In the genomic region with DNA sequence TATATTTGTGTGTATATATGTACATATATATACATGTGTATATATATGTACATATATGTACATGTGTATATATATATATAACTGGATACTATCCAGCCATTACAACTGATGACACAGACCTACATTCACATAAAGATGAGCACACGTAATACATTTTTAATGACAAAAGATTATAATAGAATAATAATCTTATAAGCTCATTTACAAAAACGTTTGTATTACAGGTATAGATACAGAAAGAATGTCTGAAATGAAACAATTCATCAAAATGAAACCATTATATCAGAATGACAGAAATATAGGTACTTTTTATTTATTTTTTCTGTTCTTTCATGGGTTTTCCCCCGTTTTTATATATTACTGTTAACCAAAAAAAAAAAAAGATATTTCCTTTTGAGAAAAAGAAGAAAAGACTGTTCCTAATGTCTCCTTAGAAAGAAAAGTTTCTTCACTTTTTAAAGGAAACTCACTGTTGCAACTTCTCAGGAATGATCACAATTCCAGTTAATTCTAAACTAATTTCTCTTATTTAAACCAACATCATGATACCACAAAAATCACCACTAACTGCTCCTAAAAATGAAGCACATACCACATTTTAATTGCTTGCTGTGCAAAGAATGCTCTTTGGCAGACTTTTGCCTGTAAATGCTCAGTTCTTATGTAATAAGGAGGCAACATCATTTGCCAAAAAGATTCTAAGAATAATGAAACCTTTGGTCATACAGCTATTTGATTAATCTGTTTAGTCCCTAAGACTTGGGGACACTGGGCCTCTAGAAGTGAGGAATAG, we compare ENCODE assay signal across 12 cellular contexts. TPM values are rescaled to one million over a fixed set of nuclear protein-coding genes. Genes with fewer than 3 reads are reported as not detected.
DNase-seq lines count a peak whose midpoint lies in the region; ATAC-seq lines count a peak whose summit lies in the region.
"Had no signal": no experiment of that assay in that cellular context is flagged by ENCODE, and none has a peak within 500 bp of the region (broad histone marks: within the 10 kb centered on the region; RNA-seq: fewer than 3 reads in every experiment).

No MANE protein-coding gene starts in this region.

- H3K9me3 ChIP-seq in CD4-positive, CD25-positive, alpha-beta regulatory T cell (ENCODE audit: control insufficient read depth in 2 of 2, low read length in 2 of 2), result no peaks in the 10 kb centered on the region
- H3K9me3 ChIP-seq: pancreas, spleen had no signal

- intact Hi-C loops in sciatic nerve (cut with DNase I), result no loop called here

- ATAC-seq in CD4-positive, CD25-positive, alpha-beta regulatory T cell (ENCODE audit: low read depth in 2 of 2), result no peak
- ATAC-seq in activated CD8-positive, alpha-beta T cell treated with anti-CD3 and anti-CD28 coated beads, Interleukin-2, amount 10 ng/mL, durations not matched to agents 7 days and 5 days, result no peak
- ATAC-seq in sciatic nerve, result no peak
- ATAC-seq: HCT116, pancreas had no signal

- H3K4me3 ChIP-seq in CD4-positive, CD25-positive, alpha-beta regulatory T cell (ENCODE audit: low read depth, low read length), result peak overlapping the region; percentile 99
- H3K4me3 ChIP-seq: pancreas, spleen had no signal

- H3K27ac Mint-ChIP-seq in CD4-positive, CD25-positive, alpha-beta regulatory T cell, result peak overlapping the region in 1 of 3 donors; percentile 67
- no peak overlapping the region for H3K27ac Mint-ChIP-seq in activated CD8-positive, alpha-beta T cell treated with anti-CD3 and anti-CD28 coated beads, Interleukin-2, amount 10 ng/mL, durations not matched to agents 7 days and 5 days
- H3K27ac Mint-ChIP-seq: dendritic cell treated with granulocyte-macrophage colony-stimulating factor and Interleukin-4, amounts not matched to agents 40 ng/mL and 50 ng/mL, for 4 days had no signal

- no peaks in the 10 kb centered on the region for H3K27me3 Mint-ChIP-seq in CD4-positive, CD25-positive, alpha-beta regulatory T cell
- H3K27me3 Mint-ChIP-seq in activated CD8-positive, alpha-beta T cell treated with anti-CD3 and anti-CD28 coated beads, Interleukin-2, amount 10 ng/mL, durations not matched to agents 7 days and 5 days (ENCODE audit: low read depth), result no peaks in the 10 kb centered on the region

- H3K9me3 Mint-ChIP-seq in CD4-positive, CD25-positive, alpha-beta regulatory T cell, result no peaks in the 10 kb centered on the region
- H3K9me3 Mint-ChIP-seq in activated CD8-positive, alpha-beta T cell treated with anti-CD3 and anti-CD28 coated beads, Interleukin-2, amount 10 ng/mL, durations not matched to agents 7 days and 5 days (ENCODE audit: insufficient read depth), result no peaks in the 10 kb centered on the region
- H3K9me3 Mint-ChIP-seq: dendritic cell treated with granulocyte-macrophage colony-stimulating factor and Interleukin-4, amounts not matched to agents 40 ng/mL and 50 ng/mL, for 4 days had no signal

- CTCF ChIA-PET in activated CD8-positive, alpha-beta T cell treated with anti-CD3 and anti-CD28 coated beads, Interleukin-2, amount 10 ng/mL, durations not matched to agents 7 days and 5 days (lab: Charles Lee), result interaction anchor here (1.0 to 1.9 kb wide), 6 partner anchors 14 to 131 kb away, joined by 3 to 5 read pairs (median 4); no protein-coding TSS in a partner anchor

- peaks cover 47 to 84% (median 74%) of the 10 kb centered on the region in 4 donors for H3K4me1 Mint-ChIP-seq in CD4-positive, CD25-positive, alpha-beta regulatory T cell
- peaks cover 76% of the 10 kb centered on the region for H3K4me1 Mint-ChIP-seq in activated CD8-positive, alpha-beta T cell treated with anti-CD3 and anti-CD28 coated beads, Interleukin-2, amount 10 ng/mL, durations not matched to agents 7 days and 5 days (ENCODE audit: low read depth)

- peak overlapping the region; percentile 77 for H3K27ac ChIP-seq in CD4-positive, CD25-positive, alpha-beta regulatory T cell (ENCODE audit: insufficient read depth, low read length, poor library complexity, severe bottlenecking)
- H3K27ac ChIP-seq: pancreas, spleen had no signal

- peak overlapping the region in 3 of 4 donors; percentile 56 to 66 (median 61) for H3K4me3 Mint-ChIP-seq in CD4-positive, CD25-positive, alpha-beta regulatory T cell
- H3K4me3 Mint-ChIP-seq in activated CD8-positive, alpha-beta T cell treated with anti-CD3 and anti-CD28 coated beads, Interleukin-2, amount 10 ng/mL, durations not matched to agents 7 days and 5 days, result peak overlapping the region; percentile 20
- H3K4me3 Mint-ChIP-seq: dendritic cell treated with granulocyte-macrophage colony-stimulating factor and Interleukin-4, amounts not matched to agents 40 ng/mL and 50 ng/mL, for 4 days had no signal

- DNase-seq in AG08395 (ENCODE audit: low spot score), result peak; percentile 41
- no peak for DNase-seq in CD4-positive, CD25-positive, alpha-beta regulatory T cell
- no peak for DNase-seq in activated CD8-positive, alpha-beta T cell treated with anti-CD3 and anti-CD28 coated beads, Interleukin-2, amount 10 ng/mL, durations not matched to agents 7 days and 5 days
- peak; percentile 85 for DNase-seq in fibroblast of peridontal ligament (ENCODE audit: extremely low read depth)
- no peak for DNase-seq in NCI-H446 (lab: John Stamatoyannopoulos, UW)
- no peak for DNase-seq in T1000 (lab: John Stamatoyannopoulos, UW)
- DNase-seq in sciatic nerve (ENCODE audit: low spot score), result no peak
- DNase-seq in NK-92 treated with Interleukin-12 subunit alpha and Interleukin-12 subunit beta, amount 100 ng/mL, for 24 hours (lab: John Stamatoyannopoulos, UW), result no peak
- DNase-seq: pancreas, spleen had no signal

- H3K27me3 ChIP-seq in CD4-positive, CD25-positive, alpha-beta regulatory T cell (ENCODE audit: control insufficient read depth, insufficient read depth, low read length), result no peaks in the 10 kb centered on the region
- H3K27me3 ChIP-seq: pancreas, spleen had no signal

- H3K36me3 ChIP-seq in CD4-positive, CD25-positive, alpha-beta regulatory T cell (ENCODE audit: control insufficient read depth, insufficient read depth, low read length), result peaks cover 65% of the 10 kb centered on the region
- H3K36me3 ChIP-seq: pancreas, spleen had no signal

- peaks cover 36% of the 10 kb centered on the region for H3K36me3 Mint-ChIP-seq in CD4-positive, CD25-positive, alpha-beta regulatory T cell
- peaks cover 66% of the 10 kb centered on the region for H3K36me3 Mint-ChIP-seq in activated CD8-positive, alpha-beta T cell treated with anti-CD3 and anti-CD28 coated beads, Interleukin-2, amount 10 ng/mL, durations not matched to agents 7 days and 5 days (ENCODE audit: low read depth)

- POLR2A ChIA-PET in activated CD8-positive, alpha-beta T cell treated with anti-CD3 and anti-CD28 coated beads, Interleukin-2, amount 10 ng/mL, durations not matched to agents 7 days and 5 days (lab: Charles Lee), result no interaction called here

- H3K4me1 ChIP-seq in CD4-positive, CD25-positive, alpha-beta regulatory T cell (ENCODE audit: control insufficient read depth, insufficient read depth, low read length, poor library complexity, severe bottlenecking), result peaks cover 95% of the 10 kb centered on the region
- H3K4me1 ChIP-seq: pancreas had no signal

RNA-seq across cellular contexts. Expression of a gene that starts 18.9 kb away (rescaled TPM):
- total RNA-seq in CD4-positive, CD25-positive, alpha-beta regulatory T cell, result 469 TPM
- 100 to 1,000 TPM; 465 to 627 (median 565) TPM for polyA plus RNA-seq in CD4-positive, CD25-positive, alpha-beta regulatory T cell
- total RNA-seq in activated CD8-positive, alpha-beta T cell treated with anti-CD3 and anti-CD28 coated beads, Interleukin-2, amount 10 ng/mL, durations not matched to agents 7 days and 5 days, result 100 to 1,000 TPM; 205 to 246 TPM
- 10.7 TPM for total RNA-seq in sciatic nerve

Comparison
In these comparisons a context has a peak if more than half of its experiments do, and no peak if none do; other contexts are left out.
1. DNase-seq: peak in AG08395 (single experiment) and fibroblast of peridontal ligament (single experiment); none in CD4-positive, CD25-positive, alpha-beta regulatory T cell (0 of 3), activated CD8-positive, alpha-beta T cell treated with anti-CD3 and anti-CD28 coated beads, Interleukin-2, amount 10 ng/mL, durations not matched to agents 7 days and 5 days (single experiment), NCI-H446 (0 of 2), T1000 (single experiment), sciatic nerve (single experiment) and NK-92 treated with Interleukin-12 subunit alpha and Interleukin-12 subunit beta, amount 100 ng/mL, for 24 hours (single experiment).
2. RNA of a gene that starts 18.9 kb away (total RNA-seq): 469 TPM in CD4-positive, CD25-positive, alpha-beta regulatory T cell (single experiment) and 205 to 246 TPM in activated CD8-positive, alpha-beta T cell treated with anti-CD3 and anti-CD28 coated beads, Interleukin-2, amount 10 ng/mL, durations not matched to agents 7 days and 5 days; 10.7 TPM in sciatic nerve (single experiment); every median in the first group is over 10 times any median in the second.